In the genomic region with DNA sequence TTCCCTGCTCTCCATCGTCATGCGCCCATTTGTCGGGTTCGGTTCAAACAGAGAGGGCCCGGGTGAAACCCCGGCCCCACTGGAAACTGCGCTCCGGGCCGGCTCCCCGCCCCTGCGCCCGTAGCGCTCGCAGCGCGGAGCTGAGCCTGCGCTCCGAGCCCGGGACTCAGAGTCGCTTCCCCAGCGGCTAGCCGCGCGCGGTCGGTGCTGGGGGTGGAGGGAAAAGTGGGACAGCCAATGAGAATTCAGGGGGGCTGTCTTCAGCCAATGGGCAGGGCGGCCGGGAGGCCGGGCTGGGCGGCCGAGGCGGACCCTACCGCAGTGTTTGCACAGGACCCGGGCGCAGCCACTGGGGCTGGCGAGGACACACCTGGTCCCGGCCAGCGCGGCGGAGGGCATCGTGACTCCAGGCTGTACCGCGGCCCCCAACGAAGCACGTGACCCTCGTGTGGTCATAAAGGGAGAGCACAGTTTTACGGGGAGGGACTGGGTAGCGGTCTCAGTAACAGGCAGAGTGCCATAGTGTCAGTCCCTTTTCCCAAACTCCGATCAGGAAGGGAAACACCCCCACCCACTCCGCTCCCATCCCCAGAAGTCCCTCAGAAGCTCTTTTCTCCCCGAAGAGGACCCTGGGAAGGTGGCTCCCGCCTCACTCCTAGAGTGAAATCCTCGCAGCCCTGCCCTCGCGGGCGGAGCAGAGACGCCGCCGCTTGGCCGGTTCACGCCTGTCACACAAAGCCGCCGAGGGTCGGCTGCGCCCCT, we compare ENCODE assay signal across 8 cellular contexts.
DNase-seq lines count a peak whose midpoint lies in the region; ATAC-seq and TF ChIP-seq lines count a peak whose summit lies in the region.

A gene (minus strand): TSS at position 174 of the 762 bp plus-strand sequence. CDS start 153 bp downstream, at position 21.

- peak; percentile 68 for TF ChIP-seq POLR2A in GM18951 (IDR thresholded peaks at IDR 0.05; ENCODE audit: extremely low read depth, insufficient read depth, insufficient read length)

- peak; percentile 90 for DNase-seq in AG20443 (ENCODE audit: low spot score)
- DNase-seq in NCI-H2227 treated with DMSO at 0.1 percent for 48 hours (lab: John Stamatoyannopoulos, UW), result peak; percentile 88
- peak; percentile 74 for DNase-seq in activated CD4-positive, CD25-positive, alpha-beta regulatory T cell treated with anti-CD3 and anti-CD28 coated beads, Interleukin-2, amount 50 U/mL, for 72 hours
- DNase-seq in cerebellar nuclear complex (lab: John Stamatoyannopoulos, UW), result peak; percentile 42 to 80
- peak; percentile 61 for DNase-seq in kidney glomerular epithelial cell (lab: John Stamatoyannopoulos, UW)
- peak; percentile 66 to 74 for DNase-seq in stimulated activated CD4-positive, alpha-beta T cell treated with anti-CD3 and anti-CD28 coated beads, Interleukin-15, amount 100 ng/mL, for 48 hours (ENCODE audit: low read depth in 2 of 2)

- in situ Hi-C loops in GM18951 (cut with MboI; ENCODE audit: low sequenced_read_pairs, unreplicated experiment), result no loop called here

- ATAC-seq in HG03159 (IDR thresholded peaks at IDR 0.05; ENCODE audit: unreplicated experiment), result peak; percentile 69

Comparison
In these comparisons a context has a peak if more than half of its experiments do, and no peak if none do; other contexts are left out.
1. Peak in every context shown above with its lines: DNase-seq and ATAC-seq.